24 cellular contexts compared by ENCODE assay signal in the genomic region with DNA sequence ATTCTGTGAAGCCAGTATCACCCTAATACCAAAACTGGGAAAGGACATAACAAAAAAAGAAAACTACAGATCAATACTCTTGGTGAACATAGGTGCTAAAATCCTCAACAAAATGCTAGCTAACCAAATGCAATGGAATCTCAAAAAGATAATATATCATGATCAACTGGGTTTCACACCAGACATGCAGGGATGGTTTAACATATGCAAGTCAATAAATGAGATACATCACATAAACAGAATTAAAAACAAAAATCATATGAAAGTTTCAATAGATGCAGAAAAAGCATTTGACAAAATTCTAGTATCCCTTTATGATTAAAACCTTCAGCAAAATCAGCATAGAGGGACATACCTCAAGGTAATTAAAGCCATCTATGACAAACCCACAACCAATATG.
A peak's percentile ranks its signal among the peaks of the same experiment; 100 is the strongest.
DNase-seq lines count a peak whose midpoint lies in the region; ATAC-seq, FAIRE-seq and TF ChIP-seq lines count a peak whose summit lies in the region.
"Had no signal": no experiment of that assay in that cellular context is flagged by ENCODE, and none has a peak within 500 bp of the region (broad histone marks: within the 10 kb centered on the region; RNA-seq: fewer than 3 reads in every experiment).

No MANE protein-coding gene starts in this region.

- TF ChIP-seq CTCF in K562 (IDR thresholded peaks at IDR 0.05 in 2 of 3, conservative IDR thresholded peaks at IDR 0.05 in 1 of 3; ENCODE audit: insufficient read depth in 2 of 3, low read depth in 1 of 3, low read length in 3 of 3) (no peak), dorsolateral prefrontal cortex (IDR thresholded peaks at IDR 0.05 in 54 of 56, conservative IDR thresholded peaks at IDR 0.05 in 2 of 56; ENCODE audit: low read depth in 1 of 56, partially characterized antibody in 56 of 56) (no peak)

- H3K79me2 ChIP-seq in Karpas-422 (ENCODE audit: low read length) (no peaks in the 10 kb centered on the region), K562 (ENCODE audit: control insufficient read depth, insufficient read depth, low read length) (no peaks in the 10 kb centered on the region)

- H3K27me3 ChIP-seq in Karpas-422 (ENCODE audit: low read length) (no peaks in the 10 kb centered on the region), K562 (ENCODE audit: control insufficient read depth in 2 of 2, insufficient read depth in 2 of 2, low read length in 2 of 2) (no peaks in the 10 kb centered on the region), dorsolateral prefrontal cortex (no peaks in the 10 kb centered on the region)
- H3K27me3 ChIP-seq: BE2C, BLaER1 had no signal

- H3K9me3 ChIP-seq in Karpas-422 (ENCODE audit: low read length), result no peaks in the 10 kb centered on the region
- peaks cover 5% of the 10 kb centered on the region for H3K9me3 ChIP-seq in K562 (replicated peaks; ENCODE audit: control insufficient read depth, insufficient read depth, low read depth, low read length)
- H3K9me3 ChIP-seq: BE2C had no signal

- FAIRE-seq in K562 (lab: Jason Lieb, UNC), result no peak
- no peak for FAIRE-seq in GM12892 (lab: Jason Lieb, UNC)
- FAIRE-seq: A204.1, GM12878, GM19239 had no signal

- H3K27ac ChIP-seq in Karpas-422 (ENCODE audit: low read length), result no peak overlapping the region
- H3K27ac ChIP-seq in K562 (ENCODE audit: extremely low read depth, low read depth, low read length), result no peak overlapping the region
- H3K27ac ChIP-seq in dorsolateral prefrontal cortex, result no peak overlapping the region
- H3K27ac ChIP-seq: BLaER1 had no signal

- TF ChIP-seq EP300 in K562 (IDR thresholded peaks at IDR 0.05; ENCODE audit: low read length), result no peak

- no peak for TF ChIP-seq RAD21 in K562 (CRISPR knock-in tag; conservative IDR thresholded peaks at IDR 0.05 in 1 of 2, IDR thresholded peaks at IDR 0.05 in 1 of 2)

- H3K4me3 ChIP-seq in Karpas-422 (ENCODE audit: low read length) (no peak overlapping the region), K562 (no peak overlapping the region), dorsolateral prefrontal cortex (no peak overlapping the region)
- H3K4me3 ChIP-seq: BLaER1, GM12878 had no signal

- H3K9ac ChIP-seq in Karpas-422 (ENCODE audit: low read length) (no peak overlapping the region), K562 (ENCODE audit: insufficient read depth in 1 of 2, low read depth in 2 of 2, low read length in 2 of 2) (no peak overlapping the region)
- H3K9ac ChIP-seq: BLaER1 had no signal

- POLR2A ChIA-PET in K562 (lab: Yijun Ruan, JAX), result no interaction called here

- CTCF ChIA-PET in K562 (lab: Yijun Ruan, JAX; ENCODE audit: low intra/inter-chr PET ratio), result no interaction called here

- H2AFZ ChIP-seq in Karpas-422 (ENCODE audit: low read length), result no peak overlapping the region
- no peak overlapping the region for H2AFZ ChIP-seq in K562 (ENCODE audit: low read depth, low read length)

- H3K4me1 ChIP-seq in Karpas-422 (ENCODE audit: low read length) (no peaks in the 10 kb centered on the region), K562 (replicated peaks in 1 of 2; ENCODE audit: control insufficient read depth in 2 of 2, insufficient read depth in 2 of 2, low read length in 2 of 2) (no peaks in the 10 kb centered on the region)
- H3K4me1 ChIP-seq: BE2C had no signal

- ATAC-seq in K562 (no peak), HG03432 (IDR thresholded peaks at IDR 0.05; ENCODE audit: unreplicated experiment) (no peak)
- ATAC-seq: GM12878 had no signal

- H3K36me3 ChIP-seq in Karpas-422 (ENCODE audit: insufficient read depth, low read length), result no peaks in the 10 kb centered on the region
- no peaks in the 10 kb centered on the region for H3K36me3 ChIP-seq in K562 (ENCODE audit: control insufficient read depth, insufficient read depth, low read length)
- H3K36me3 ChIP-seq: BE2C, BLaER1 had no signal

- peak; percentile 30 for DNase-seq in Karpas-422
- DNase-seq in K562 (ENCODE audit: extremely low read depth in 1 of 4, low spot score in 3 of 4), result no peak
- DNase-seq in GM12892 (ENCODE audit: insufficient read length), result no peak
- no peak for DNase-seq in dorsolateral prefrontal cortex
- DNase-seq: 8988T; ACHN; BE2C; C1 segment of cervical spinal cord; CD4-positive, alpha-beta memory T cell; CD4-positive, CD25-positive, alpha-beta regulatory T cell; CD8-positive, alpha-beta memory T cell; COR-L47; DMS 273 treated with DMSO at 0.1 percent for 48 hours; DMS153; DMS53; DMS79; DND-41; EL; GDM1 had no signal

- no TSS peak for BruUV-seq in K562 (replicated peaks; lab: Mats Ljungman, UMichigan)

- no peak for TF ChIP-seq POLR2A in K562 (conservative IDR thresholded peaks at IDR 0.05)
- TF ChIP-seq POLR2A in GM12892 (IDR thresholded peaks at IDR 0.05; ENCODE audit: low read depth, low read length), result no peak

- in situ Hi-C loops in K562 (cut with MboI), result no loop called here

- intact Hi-C loops in K562 (cut with micrococcal nuclease) (no loop called here), dorsolateral prefrontal cortex (cut with DNase I) (no loop called here)

- H3K9me2 ChIP-seq in Karpas-422 (replicated peaks; ENCODE audit: insufficient read depth, low read length), result no peaks in the 10 kb centered on the region

- H4K20me1 ChIP-seq in Karpas-422 (ENCODE audit: insufficient read depth, low read depth, low read length), result no peaks in the 10 kb centered on the region
- no peaks in the 10 kb centered on the region for H4K20me1 ChIP-seq in K562 (replicated peaks; ENCODE audit: control insufficient read depth, insufficient read depth, low read length)
- H4K20me1 ChIP-seq: BLaER1 had no signal

- H3K4me2 ChIP-seq in Karpas-422 (ENCODE audit: low read depth, low read length, poor library complexity, severe bottlenecking), result no peak overlapping the region
- H3K4me2 ChIP-seq in K562 (ENCODE audit: insufficient read depth, low read length), result no peak overlapping the region
- H3K4me2 ChIP-seq: BLaER1 had no signal

- no peaks in the 10 kb centered on the region for H3K9me1 ChIP-seq in K562 (ENCODE audit: control insufficient read depth, insufficient read depth, low read length)

TF ChIP-seq in K562, 482 proteins besides CTCF, POLR2A, EP300 and RAD21:
- TF ChIP-seq ESRRB (CRISPR knock-in tag; IDR thresholded peaks at IDR 0.05; ENCODE audit: borderline replicate concordance) (no peak), TCFL5 (CRISPR knock-in tag; conservative IDR thresholded peaks at IDR 0.05) (no peak), KLF6 (CRISPR knock-in tag; IDR thresholded peaks at IDR 0.05; ENCODE audit: borderline replicate concordance) (no peak), SRSF1 (IDR thresholded peaks at IDR 0.05; ENCODE audit: low read depth, low read length) (no peak), ZFX (CRISPR knock-in tag; IDR thresholded peaks at IDR 0.05) (no peak), NFIC (IDR thresholded peaks at IDR 0.05) (no peak), ZNF324 (CRISPR knock-in tag; IDR thresholded peaks at IDR 0.05) (peak; percentile 95)
TF ChIP-seq in K562: peak in this region for 1.
